ENCODE assay signal across 22 cellular contexts in the genomic region with DNA sequence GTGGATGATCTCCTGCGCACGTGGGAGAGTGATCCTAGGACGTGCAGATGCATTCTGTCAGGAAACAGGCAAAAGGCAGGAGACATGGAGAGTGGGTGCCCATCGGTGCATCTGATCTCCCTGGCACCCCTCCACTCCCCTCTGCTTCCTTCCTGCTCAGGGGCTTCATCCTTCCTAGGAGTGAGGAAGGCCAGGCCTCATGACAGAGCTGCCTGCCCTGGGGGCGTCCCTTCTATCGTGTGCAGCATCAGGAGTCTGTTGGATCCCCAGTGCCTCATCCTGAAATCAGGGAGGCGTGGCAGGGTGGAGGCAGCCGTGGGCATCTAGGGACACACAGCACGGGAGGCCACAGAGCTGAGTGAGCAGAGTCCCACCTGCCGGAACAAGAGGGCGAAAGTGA. TPM values are rescaled to one million over a fixed set of nuclear protein-coding genes. Genes with fewer than 3 reads are reported as not detected.
"Had no signal": no experiment of that assay in that cellular context is flagged by ENCODE, and none has a peak within 500 bp of the region (broad histone marks: within the 10 kb centered on the region; RNA-seq: fewer than 3 reads in every experiment).

No MANE protein-coding gene starts in this region.

- H3K9me3 Mint-ChIP-seq: IgD-negative memory B cell had no signal

- H3K4me3 ChIP-seq: K562 had no signal

- H3K27ac ChIP-seq: RWPE1 had no signal

- DNase-seq: NCI-H1092, NCI-H1105 treated with DMSO at 0.1 percent for 48 hours, NCI-H1417 treated with DMSO at 0.1 percent for 48 hours, NCI-H146, NCI-H1694 treated with DMSO at 0.1 percent for 48 hours, NCI-H1930, NCI-H2081, NCI-H2107, NCI-H2227 treated with DMSO at 0.1 percent for 48 hours, NCI-H524, NCI-H526 treated with DMSO at 0.1 percent for 48 hours, NCI-H748 treated with DMSO at 0.1 percent for 48 hours, PC-3, SHP77 had no signal

- ATAC-seq: K562, Panc1, PC-3 had no signal

RNA-seq across cellular contexts. Expression of gene UBE2QL1, which starts 30.1 kb away (rescaled TPM):
- total RNA-seq: HT1080, K562, LHCN-M2, MCF 10A, OCI-LY7 had no signal
- polyA plus RNA-seq: IgD-negative memory B cell, K562 had no signal
